Comparison of ENCODE assay signal across 8 cellular contexts in the genomic region with DNA sequence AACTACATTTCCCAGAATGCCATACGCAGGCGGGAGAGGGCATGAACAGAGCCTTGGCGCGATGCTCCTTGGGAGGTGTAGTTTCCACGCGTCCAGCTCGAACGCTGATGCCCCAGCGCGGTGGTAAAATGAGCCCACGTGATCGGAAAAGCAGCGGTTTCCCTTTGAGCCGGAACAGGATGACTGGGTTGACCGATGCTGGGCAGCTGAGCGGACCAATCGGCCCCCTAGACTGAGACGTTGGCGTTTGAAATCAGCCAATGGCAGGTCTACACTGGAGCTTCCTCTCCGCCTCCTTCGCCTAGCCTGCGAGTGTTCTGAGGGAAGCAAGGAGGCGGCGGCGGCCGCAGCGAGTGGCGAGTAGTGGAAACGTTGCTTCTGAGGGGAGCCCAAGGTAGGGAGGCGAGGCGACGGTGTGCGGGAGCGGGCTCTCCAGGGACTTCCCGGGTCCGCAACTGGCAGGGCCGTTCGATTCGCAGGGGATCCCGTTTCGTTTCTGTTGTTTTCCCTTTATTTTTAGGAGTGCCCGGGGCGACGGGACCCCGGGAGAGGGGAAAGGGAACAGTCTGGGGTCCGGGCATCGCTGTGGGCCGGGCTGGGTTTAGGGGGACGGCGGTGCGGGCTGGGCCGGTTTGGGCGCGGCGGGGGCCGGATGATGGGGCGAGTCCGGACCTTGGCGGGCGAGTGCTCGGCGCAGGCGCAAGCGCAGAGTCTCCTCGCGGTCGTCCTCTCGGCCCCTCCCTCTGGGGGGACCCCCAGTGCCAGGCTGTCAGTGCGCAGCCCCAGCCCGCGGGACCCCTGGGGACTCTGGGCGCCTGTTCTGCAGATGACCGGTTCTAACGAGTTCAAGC. TPM values are rescaled to one million over a fixed set of nuclear protein-coding genes. Genes with fewer than 3 reads are reported as not detected.
DNase-seq lines count a peak whose midpoint lies in the region; ATAC-seq, FAIRE-seq and TF ChIP-seq lines count a peak whose summit lies in the region.

A gene with protein sequence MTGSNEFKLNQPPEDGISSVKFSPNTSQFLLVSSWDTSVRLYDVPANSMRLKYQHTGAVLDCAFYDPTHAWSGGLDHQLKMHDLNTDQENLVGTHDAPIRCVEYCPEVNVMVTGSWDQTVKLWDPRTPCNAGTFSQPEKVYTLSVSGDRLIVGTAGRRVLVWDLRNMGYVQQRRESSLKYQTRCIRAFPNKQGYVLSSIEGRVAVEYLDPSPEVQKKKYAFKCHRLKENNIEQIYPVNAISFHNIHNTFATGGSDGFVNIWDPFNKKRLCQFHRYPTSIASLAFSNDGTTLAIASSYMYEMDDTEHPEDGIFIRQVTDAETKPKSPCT (plus strand): TSS at position 311 of the 851 bp plus-strand sequence. CDS start 516 bp downstream, at position 827.

- H3K9me3 ChIP-seq in adrenal gland (replicated peaks in 1 of 3) (no peaks in the 10 kb centered on the region), heart left ventricle (no peaks in the 10 kb centered on the region)

- DNase-seq in GM12892 (ENCODE audit: insufficient read length) (peak; percentile 88), NCI-H146 (lab: John Stamatoyannopoulos, UW) (peak; percentile 99), T-helper 1 cell (peak; percentile 76 to 99 (median 91)), adrenal gland (peak; percentile 97 to 100 (median 99)), heart left ventricle (peak; percentile 97 to 99 (median 99)), pons (ENCODE audit: low spot score) (peak; percentile 100), type B pancreatic cell (ENCODE audit: extremely low spot score, unreplicated experiment) (peak; percentile 97)

- peaks cover 38% of the 10 kb centered on the region for H3K36me3 Mint-ChIP-seq in type B pancreatic cell

- TF ChIP-seq CTCF in adrenal gland (IDR thresholded peaks at IDR 0.05) (peak in 4 of 6 experiments; percentile 16 to 47 (median 44)), heart left ventricle (IDR thresholded peaks at IDR 0.05) (peak in 7 of 12 donors; percentile 9 to 51 (median 26)), type B pancreatic cell (conservative IDR thresholded peaks at IDR 0.05) (peak; percentile 27)

- H3K36me3 ChIP-seq in adrenal gland (replicated peaks in 1 of 2) = peaks cover 0 to 23% of the 10 kb centered on the region in 2 donors
- peaks cover 0 to 38% (median 33%) of the 10 kb centered on the region in 9 donors for H3K36me3 ChIP-seq in heart left ventricle

- H3K4me1 ChIP-seq in adrenal gland (replicated peaks in 1 of 2) (peaks cover 10 to 51% of the 10 kb centered on the region in 2 donors), heart left ventricle (peaks cover 4 to 62% (median 35%) of the 10 kb centered on the region in 12 donors)

- peaks cover 46% of the 10 kb centered on the region for H3K27me3 Mint-ChIP-seq in type B pancreatic cell

- 0 to 2% (median 0%) methylated on average over 14 to 74 of the region's 74 CpGs for WGBS in adrenal gland, 4 donors
- 0 to 2% (median 1%) methylated on average over 42 to 74 of the region's 74 CpGs for WGBS in heart left ventricle, 4 donors

- intact Hi-C loops in adrenal gland (cut with DNase I) (no loop called here), heart left ventricle (cut with DNase I) (loop anchor here in 4 of 10 donors (5.0 to 10.0 kb wide), 2 partner anchors 147 to 150 kb away; a partner anchor contains a TSS)

- peak; percentile 99 for FAIRE-seq in GM12892 (lab: Jason Lieb, UNC)

- ATAC-seq in HG02852 (IDR thresholded peaks at IDR 0.05; ENCODE audit: unreplicated experiment) = peak; percentile 88
- peak; percentile 99 to 100 (median 99) for ATAC-seq in heart left ventricle

- TF ChIP-seq POLR2A in GM12892 (IDR thresholded peaks at IDR 0.05; ENCODE audit: low read depth, low read length) (peak; percentile 99), adrenal gland (IDR thresholded peaks at IDR 0.05) (peak; percentile 58 to 91), heart left ventricle (IDR thresholded peaks at IDR 0.05) (peak in 1 of 2 donors; percentile 82)

- peaks cover 33% of the 10 kb centered on the region for H3K4me1 Mint-ChIP-seq in type B pancreatic cell (ENCODE audit: unreplicated experiment)

- peak within 1 kb of the TSS; percentile 94 for H3K27ac Mint-ChIP-seq in type B pancreatic cell

- peak within 1 kb of the TSS; percentile 70 to 96 (median 86) for H3K4me3 ChIP-seq in adrenal gland
- peak within 1 kb of the TSS; percentile 64 to 99 (median 85) for H3K4me3 ChIP-seq in heart left ventricle

- H3K27ac ChIP-seq in adrenal gland (peak within 1 kb of the TSS; percentile 83 to 95 (median 89)), heart left ventricle (peak within 1 kb of the TSS; percentile 47 to 96 (median 90))

- H3K9me3 Mint-ChIP-seq in type B pancreatic cell = no peaks in the 10 kb centered on the region

- H3K4me3 Mint-ChIP-seq in type B pancreatic cell = peak within 1 kb of the TSS; percentile 100

- H3K27me3 ChIP-seq in adrenal gland (peaks cover 30% of the 10 kb centered on the region), heart left ventricle (peaks cover 27 to 43% (median 40%) of the 10 kb centered on the region in 9 donors)

RNA-seq across cellular contexts. Expression of the gene that starts here (rescaled TPM):
- polyA plus RNA-seq in GM12892 (2012; ENCODE audit: missing spikeins) = 165 TPM
- 100 to 1,000 TPM in 4 of 8 donors, 10 to 100 TPM in 4; 73.9 to 149 (median 106) TPM for total RNA-seq in adrenal gland
- 100 to 1,000 TPM in 1 of 3 donors, 10 to 100 TPM in 2; 23.8 to 167 (median 28.2) TPM for polyA plus RNA-seq in adrenal gland
- total RNA-seq in heart left ventricle = 10 to 100 TPM; 23.8 to 47.5 (median 38.7) TPM
- 10 to 100 TPM; 15.1 to 62.4 TPM for polyA plus RNA-seq in heart left ventricle
- 74.2 and 124 TPM in 2 replicates for total RNA-seq in type B pancreatic cell (ENCODE audit: low replicate concordance)

Comparison
In these comparisons a context has a peak if more than half of its experiments do, and no peak if none do; other contexts are left out.
1. Peak in every context shown above with its lines: DNase-seq, ATAC-seq, H3K4me3 ChIP-seq and H3K27ac ChIP-seq.